Comparison of ENCODE assay signal across 12 cellular contexts in the genomic region with DNA sequence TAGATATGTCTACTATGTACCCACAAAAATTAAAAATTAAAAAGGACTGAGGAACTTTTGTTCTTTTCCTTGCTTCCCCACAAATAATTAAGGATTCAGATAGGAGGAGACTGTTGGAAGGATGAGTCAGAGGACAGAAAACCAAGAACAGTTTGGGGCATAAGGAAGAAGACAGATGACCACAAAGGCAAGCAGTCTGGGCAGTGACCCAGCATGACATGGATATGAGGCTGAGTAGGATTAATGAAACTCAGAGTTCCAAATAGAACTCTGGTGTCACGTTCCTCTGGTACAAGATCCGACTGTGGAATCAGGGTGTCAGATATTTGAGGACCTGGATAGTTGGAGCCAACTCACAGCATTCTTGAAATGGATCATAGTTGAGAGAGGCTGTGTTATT.
DNase-seq lines count a peak whose midpoint lies in the region; ATAC-seq and TF ChIP-seq lines count a peak whose summit lies in the region.
"Had no signal": no experiment of that assay in that cellular context is flagged by ENCODE, and none has a peak within 500 bp of the region (broad histone marks: within the 10 kb centered on the region; RNA-seq: fewer than 3 reads in every experiment).

No MANE protein-coding gene starts in this region.

- H3K27me3 ChIP-seq in right cardiac atrium (ENCODE audit: control insufficient read depth, insufficient read depth) (no peaks in the 10 kb centered on the region), tibial nerve (no peaks in the 10 kb centered on the region)

- H3K9me3 ChIP-seq in right cardiac atrium (ENCODE audit: control insufficient read depth, low read length): no peaks in the 10 kb centered on the region
- peaks cover 0 to 25% (median 12%) of the 10 kb centered on the region in 4 donors for H3K9me3 ChIP-seq in tibial nerve

- H3K27ac ChIP-seq in right cardiac atrium (ENCODE audit: low read length) (no peak overlapping the region), tibial nerve (no peak overlapping the region)
- H3K27ac ChIP-seq: SK-N-MC had no signal

- intact Hi-C loops in right cardiac atrium (cut with DNase I): no loop called here

- no peak for TF ChIP-seq EP300 in tibial nerve (IDR thresholded peaks at IDR 0.05)

- peak; percentile 71 to 76 for ATAC-seq in right cardiac atrium

- H3K36me3 ChIP-seq in tibial nerve: no peaks in the 10 kb centered on the region

- 45% methylated on average over 2 of the region's 2 CpGs for WGBS in right cardiac atrium
- WGBS in tibial nerve, 2 donors: 38 to 57% methylated on average over 2 of the region's 2 CpGs

- TF ChIP-seq POLR2A in tibial nerve (IDR thresholded peaks at IDR 0.05): no peak

- TF ChIP-seq CTCF in HFF-Myc (IDR thresholded peaks at IDR 0.05; ENCODE audit: low read depth, low read length, missing control alignments): no peak
- TF ChIP-seq CTCF in tibial nerve (IDR thresholded peaks at IDR 0.05): no peak

- H3K4me1 ChIP-seq in right cardiac atrium (ENCODE audit: control insufficient read depth, insufficient read depth, low read length) (no peaks in the 10 kb centered on the region), tibial nerve (no peaks in the 10 kb centered on the region)

- H3K4me3 ChIP-seq in HFF-Myc (replicated peaks; ENCODE audit: low read depth, low read length) (no peak overlapping the region), right cardiac atrium (ENCODE audit: low read length) (no peak overlapping the region), tibial nerve (no peak overlapping the region)
- H3K4me3 ChIP-seq: SK-N-MC had no signal

- DNase-seq in HFF-Myc (ENCODE audit: extremely low read depth, low read depth): peak; percentile 85
- DNase-seq in astrocyte of the hippocampus (ENCODE audit: low read depth, low spot score): peak; percentile 77
- DNase-seq in right cardiac atrium: peak; percentile 20 to 49 (median 45)
- peak; percentile 17 to 29 for DNase-seq in tibial nerve (ENCODE audit: low spot score in 2 of 2)
- DNase-seq in NCI-H82 (lab: John Stamatoyannopoulos, UW): no peak
- no peak for DNase-seq in central memory CD4-positive, alpha-beta T cell
- DNase-seq in activated effector memory CD4-positive, alpha-beta T cell treated with anti-CD3 and anti-CD28 coated beads, Interleukin-2, amount 50 U/mL, for 16 hours: no peak
- DNase-seq: activated naive CD4-positive, alpha-beta T cell treated with anti-CD3 and anti-CD28 coated beads for 36 hours; DND-41; Karpas-422; NCI-H510A treated with DMSO at 0.1 percent for 48 hours had no signal

Comparison
In these comparisons a context has a peak if more than half of its experiments do, and no peak if none do; other contexts are left out.
1. DNase-seq: peak in HFF-Myc (single experiment), astrocyte of the hippocampus (single experiment), right cardiac atrium (3 of 3) and tibial nerve (2 of 2); none in NCI-H82 (single experiment), central memory CD4-positive, alpha-beta T cell (single experiment) and activated effector memory CD4-positive, alpha-beta T cell treated with anti-CD3 and anti-CD28 coated beads, Interleukin-2, amount 50 U/mL, for 16 hours (single experiment).